Comparison of ENCODE assay signal across 1 cellular context in genomic region chr7:105014725-105015630, GRCh38.
TF ChIP-seq lines count a peak whose summit lies in the region.

No MANE protein-coding gene starts in this region.

TF ChIP-seq in HCT116, 20 proteins besides CTCF, POLR2A, EP300 and RAD21 (continued from another document):
- TF ChIP-seq, protein P1, sequence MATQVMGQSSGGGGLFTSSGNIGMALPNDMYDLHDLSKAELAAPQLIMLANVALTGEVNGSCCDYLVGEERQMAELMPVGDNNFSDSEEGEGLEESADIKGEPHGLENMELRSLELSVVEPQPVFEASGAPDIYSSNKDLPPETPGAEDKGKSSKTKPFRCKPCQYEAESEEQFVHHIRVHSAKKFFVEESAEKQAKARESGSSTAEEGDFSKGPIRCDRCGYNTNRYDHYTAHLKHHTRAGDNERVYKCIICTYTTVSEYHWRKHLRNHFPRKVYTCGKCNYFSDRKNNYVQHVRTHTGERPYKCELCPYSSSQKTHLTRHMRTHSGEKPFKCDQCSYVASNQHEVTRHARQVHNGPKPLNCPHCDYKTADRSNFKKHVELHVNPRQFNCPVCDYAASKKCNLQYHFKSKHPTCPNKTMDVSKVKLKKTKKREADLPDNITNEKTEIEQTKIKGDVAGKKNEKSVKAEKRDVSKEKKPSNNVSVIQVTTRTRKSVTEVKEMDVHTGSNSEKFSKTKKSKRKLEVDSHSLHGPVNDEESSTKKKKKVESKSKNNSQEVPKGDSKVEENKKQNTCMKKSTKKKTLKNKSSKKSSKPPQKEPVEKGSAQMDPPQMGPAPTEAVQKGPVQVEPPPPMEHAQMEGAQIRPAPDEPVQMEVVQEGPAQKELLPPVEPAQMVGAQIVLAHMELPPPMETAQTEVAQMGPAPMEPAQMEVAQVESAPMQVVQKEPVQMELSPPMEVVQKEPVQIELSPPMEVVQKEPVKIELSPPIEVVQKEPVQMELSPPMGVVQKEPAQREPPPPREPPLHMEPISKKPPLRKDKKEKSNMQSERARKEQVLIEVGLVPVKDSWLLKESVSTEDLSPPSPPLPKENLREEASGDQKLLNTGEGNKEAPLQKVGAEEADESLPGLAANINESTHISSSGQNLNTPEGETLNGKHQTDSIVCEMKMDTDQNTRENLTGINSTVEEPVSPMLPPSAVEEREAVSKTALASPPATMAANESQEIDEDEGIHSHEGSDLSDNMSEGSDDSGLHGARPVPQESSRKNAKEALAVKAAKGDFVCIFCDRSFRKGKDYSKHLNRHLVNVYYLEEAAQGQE (IDR thresholded peaks at IDR 0.05; ENCODE audit: low read depth) = no peak
- TF ChIP-seq, protein P2, sequence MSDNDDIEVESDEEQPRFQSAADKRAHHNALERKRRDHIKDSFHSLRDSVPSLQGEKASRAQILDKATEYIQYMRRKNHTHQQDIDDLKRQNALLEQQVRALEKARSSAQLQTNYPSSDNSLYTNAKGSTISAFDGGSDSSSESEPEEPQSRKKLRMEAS (IDR thresholded peaks at IDR 0.05) = no peak
- TF ChIP-seq TCF7L2 (IDR thresholded peaks at IDR 0.05; ENCODE audit: borderline replicate concordance, extremely low read depth, insufficient read depth, insufficient read length) (no peak), JUND (IDR thresholded peaks at IDR 0.05) (no peak), YY1 (IDR thresholded peaks at IDR 0.05; ENCODE audit: extremely low read depth, insufficient replicate concordance, low read depth, low read length) (peak; percentile 35), ZNF274 (IDR thresholded peaks at IDR 0.05; ENCODE audit: low read depth, low read length) (no peak), EGR1 (IDR thresholded peaks at IDR 0.05; ENCODE audit: low read depth) (no peak)
